Comparison of ENCODE assay signal across 37 cellular contexts in genomic region chr2:1960761-1961160, GRCh38.
"Had no signal": no experiment of that assay in that cellular context is flagged by ENCODE, and none has a peak within 500 bp of the region (broad histone marks: within the 10 kb centered on the region; RNA-seq: fewer than 3 reads in every experiment).

No MANE protein-coding gene starts in this region.

- H3K4me3 Mint-ChIP-seq: activated B cell treated with CpG ODN at 0.5 μM for 24 hours; activated CD4-positive, alpha-beta memory T cell treated with anti-CD3 and anti-CD28 coated beads for 36 hours; activated CD4-positive, alpha-beta T cell treated with anti-CD3 and anti-CD28 coated beads, Interleukin-2, amount 10 ng/mL, durations not matched to agents 24 days and 14 days; activated CD8-positive, alpha-beta T cell treated with anti-CD3 and anti-CD28 coated beads for 36 hours; activated naive CD4-positive, alpha-beta T cell treated with anti-CD3 and anti-CD28 coated beads for 36 hours; activated naive CD8-positive, alpha-beta T cell treated with anti-CD3 and anti-CD28 coated beads for 36 hours; activated T-cell treated with anti-CD3 and anti-CD28 coated beads, Interleukin-2, amount 50 U/mL, for 4 hours; activated T-cell treated with anti-CD3 and anti-CD28 coated beads, Interleukin-2, amount 50 U/mL, for 72 hours; activated T-helper 1 cell treated with anti-CD3 and anti-CD28 coated beads, Interleukin-12 subunit alpha, Interleukin-12 subunit beta, Interleukin-2, Interleukin-4 antibody, amounts not matched to agents 30 ng/mL and 10 ng/mL and 1 ng/mL, durations not matched to agents 14 hours and 24 hours and 36 hours; activated T-helper 17 cell treated with anti-CD3 and anti-CD28 coated beads, Interleukin-2, amount 50 U/mL, for 72 hours; T-helper 1 cell treated with Interleukin-12 subunit alpha and Interleukin-12 subunit beta and Interleukin-4 antibody, amounts not matched to agents 30 μg/mL and 1 μg/mL, for 36 hours; T-helper 2 cell treated with Interferon-gamma antibody and Interleukin-4, amounts not matched to agents 5 μg/mL and 100 μg/mL, for 36 hours had no signal

- H3K4me1 Mint-ChIP-seq: activated B cell treated with CpG ODN at 0.5 μM for 24 hours; activated CD4-positive, alpha-beta T cell treated with anti-CD3 and anti-CD28 coated beads, Interleukin-2, amount 10 ng/mL, durations not matched to agents 24 days and 14 days; activated naive CD8-positive, alpha-beta T cell treated with anti-CD3 and anti-CD28 coated beads for 36 hours; activated T-helper 17 cell treated with anti-CD3 and anti-CD28 coated beads, Interleukin-2, amount 50 U/mL, for 72 hours had no signal

- H3K36me3 Mint-ChIP-seq: activated CD4-positive, alpha-beta memory T cell treated with anti-CD3 and anti-CD28 coated beads for 36 hours; activated naive CD4-positive, alpha-beta T cell treated with anti-CD3 and anti-CD28 coated beads, Interleukin-2, amount 50 U/mL, for 72 hours; activated naive CD8-positive, alpha-beta T cell treated with anti-CD3 and anti-CD28 coated beads for 36 hours had no signal

- H3K4me1 ChIP-seq: adrenal gland, body of pancreas, breast epithelium had no signal

- H3K9me3 Mint-ChIP-seq: activated B cell treated with CpG ODN at 0.5 μM for 24 hours; activated CD4-positive, alpha-beta memory T cell treated with anti-CD3 and anti-CD28 coated beads for 36 hours; activated CD4-positive, alpha-beta T cell treated with anti-CD3 and anti-CD28 coated beads, Interleukin-2, amount 10 ng/mL, durations not matched to agents 24 days and 14 days; activated CD8-positive, alpha-beta T cell treated with anti-CD3 and anti-CD28 coated beads for 36 hours; activated naive CD4-positive, alpha-beta T cell treated with anti-CD3 and anti-CD28 coated beads for 36 hours; activated naive CD4-positive, alpha-beta T cell treated with anti-CD3 and anti-CD28 coated beads, Interleukin-2, amount 50 U/mL, for 72 hours; activated naive CD8-positive, alpha-beta T cell treated with anti-CD3 and anti-CD28 coated beads for 36 hours; activated T-cell treated with anti-CD3 and anti-CD28 coated beads, Interleukin-2, amount 50 U/mL, for 4 hours; activated T-cell treated with anti-CD3 and anti-CD28 coated beads, Interleukin-2, amount 50 U/mL, for 72 hours; activated T-helper 1 cell treated with anti-CD3 and anti-CD28 coated beads, Interleukin-12 subunit alpha, Interleukin-12 subunit beta, Interleukin-2, Interleukin-4 antibody, amounts not matched to agents 30 ng/mL and 10 ng/mL and 1 ng/mL, durations not matched to agents 14 hours and 24 hours and 36 hours; activated T-helper 17 cell treated with anti-CD3 and anti-CD28 coated beads, Interleukin-2, amount 50 U/mL, for 72 hours; T-helper 1 cell treated with Interleukin-12 subunit alpha and Interleukin-12 subunit beta and Interleukin-4 antibody, amounts not matched to agents 30 μg/mL and 1 μg/mL, for 36 hours; T-helper 2 cell treated with Interferon-gamma antibody and Interleukin-4, amounts not matched to agents 5 μg/mL and 100 μg/mL, for 36 hours had no signal

- H3K9me3 ChIP-seq: adrenal gland, body of pancreas had no signal

- FAIRE-seq: astrocyte, TTC549 had no signal

- H3K27ac ChIP-seq: adrenal gland, body of pancreas, brain microvascular endothelial cell, breast epithelium, VCaP had no signal

- DNase-seq: activated B cell treated with CpG ODN at 0.5 μM for 24 hours; activated CD4-positive, alpha-beta memory T cell treated with anti-CD3 and anti-CD28 coated beads for 36 hours; activated CD4-positive, alpha-beta T cell treated with anti-CD3 and anti-CD28 coated beads for 4 hours; activated CD4-positive, alpha-beta T cell treated with anti-CD3 and anti-CD28 coated beads, Interleukin-2, amount 10 ng/mL, durations not matched to agents 24 days and 14 days; activated CD4-positive, alpha-beta T cell treated with anti-CD3 and anti-CD28 coated beads, Interleukin-2, amount 50 U/mL, for 1 hour; activated CD4-positive, alpha-beta T cell treated with anti-CD3 and anti-CD28 coated beads, Interleukin-2, amount 50 U/mL, for 4 hours; activated CD4-positive, CD25-positive, alpha-beta regulatory T cell treated with anti-CD3 and anti-CD28 coated beads, Interleukin-2, amount 50 U/mL, for 72 hours; activated CD8-positive, alpha-beta memory T cell treated with anti-CD3 and anti-CD28 coated beads, Interleukin-2, amount 50 U/mL, for 4 hours; activated CD8-positive, alpha-beta T cell treated with anti-CD3 and anti-CD28 coated beads for 36 hours; activated effector memory CD4-positive, alpha-beta T cell treated with anti-CD3 and anti-CD28 coated beads, Interleukin-2, amount 50 U/mL, for 16 hours; activated gamma-delta T cell treated with Interleukin-2 at 50 U/mL for 16 hours; activated naive CD4-positive, alpha-beta T cell; activated naive CD4-positive, alpha-beta T cell treated with anti-CD3 and anti-CD28 coated beads for 36 hours; activated naive CD4-positive, alpha-beta T cell treated with anti-CD3 and anti-CD28 coated beads, Interleukin-2, amount 50 U/mL, for 16 hours; activated naive CD8-positive, alpha-beta T cell treated with anti-CD3 and anti-CD28 coated beads for 36 hours; activated T-cell treated with anti-CD3 and anti-CD28 coated beads for 4 hours; activated T-cell treated with anti-CD3 and anti-CD28 coated beads, Interleukin-2, amount 50 U/mL, for 1 hour; activated T-cell treated with anti-CD3 and anti-CD28 coated beads, Interleukin-2, amount 50 U/mL, for 4 hours; activated T-cell treated with anti-CD3 and anti-CD28 coated beads, Interleukin-2, amount 50 U/mL, for 72 hours; adrenal gland; amniotic stem cell; aorta; body of pancreas; brain microvascular endothelial cell; central memory CD4-positive, alpha-beta T cell; T-helper 1 cell; T-helper 2 cell; T-helper 9 cell had no signal

- H3K4me3 ChIP-seq: adrenal gland, body of pancreas, breast epithelium had no signal

- H3K27me3 ChIP-seq: adrenal gland, body of pancreas, brain microvascular endothelial cell had no signal

- ATAC-seq: activated CD8-positive, alpha-beta T cell treated with anti-CD3 and anti-CD28 coated beads for 36 hours; activated naive CD4-positive, alpha-beta T cell treated with anti-CD3 and anti-CD28 coated beads, Interleukin-2, amount 50 U/mL, for 72 hours; activated T-cell treated with anti-CD3 and anti-CD28 coated beads, Interleukin-2, amount 50 U/mL, for 4 hours; activated T-cell treated with anti-CD3 and anti-CD28 coated beads, Interleukin-2, amount 50 U/mL, for 72 hours; activated T-helper 17 cell treated with anti-CD3 and anti-CD28 coated beads, Interleukin-2, amount 50 U/mL, for 72 hours; body of pancreas had no signal

- H3K27ac Mint-ChIP-seq: activated B cell treated with CpG ODN at 0.5 μM for 24 hours; activated CD4-positive, alpha-beta memory T cell treated with anti-CD3 and anti-CD28 coated beads for 36 hours; activated CD4-positive, alpha-beta T cell treated with anti-CD3 and anti-CD28 coated beads, Interleukin-2, amount 10 ng/mL, durations not matched to agents 24 days and 14 days; activated CD8-positive, alpha-beta T cell treated with anti-CD3 and anti-CD28 coated beads for 36 hours; activated naive CD4-positive, alpha-beta T cell treated with anti-CD3 and anti-CD28 coated beads for 36 hours; activated naive CD4-positive, alpha-beta T cell treated with anti-CD3 and anti-CD28 coated beads, Interleukin-2, amount 50 U/mL, for 72 hours; activated naive CD8-positive, alpha-beta T cell treated with anti-CD3 and anti-CD28 coated beads for 36 hours; activated T-cell treated with anti-CD3 and anti-CD28 coated beads, Interleukin-2, amount 50 U/mL, for 72 hours; activated T-helper 1 cell treated with anti-CD3 and anti-CD28 coated beads, Interleukin-12 subunit alpha, Interleukin-12 subunit beta, Interleukin-2, Interleukin-4 antibody, amounts not matched to agents 30 ng/mL and 10 ng/mL and 1 ng/mL, durations not matched to agents 14 hours and 24 hours and 36 hours; activated T-helper 17 cell treated with anti-CD3 and anti-CD28 coated beads, Interleukin-2, amount 50 U/mL, for 72 hours; T-helper 1 cell treated with Interleukin-12 subunit alpha and Interleukin-12 subunit beta and Interleukin-4 antibody, amounts not matched to agents 30 μg/mL and 1 μg/mL, for 36 hours; T-helper 2 cell treated with Interferon-gamma antibody and Interleukin-4, amounts not matched to agents 5 μg/mL and 100 μg/mL, for 36 hours had no signal

- H3K36me3 ChIP-seq: adrenal gland, brain microvascular endothelial cell, breast epithelium had no signal
